ENCODE assay signal across 8 cellular contexts in genomic region chr19:32971715-32972540, GRCh38.
A peak's percentile ranks its signal among the peaks of the same experiment; 100 is the strongest.
DNase-seq lines count a peak whose midpoint lies in the region; ATAC-seq, FAIRE-seq and TF ChIP-seq lines count a peak whose summit lies in the region.

CEP89 (minus strand) TSS chr19:32971958; CDS start chr19:32971874, 84 bp downstream.
A gene with protein sequence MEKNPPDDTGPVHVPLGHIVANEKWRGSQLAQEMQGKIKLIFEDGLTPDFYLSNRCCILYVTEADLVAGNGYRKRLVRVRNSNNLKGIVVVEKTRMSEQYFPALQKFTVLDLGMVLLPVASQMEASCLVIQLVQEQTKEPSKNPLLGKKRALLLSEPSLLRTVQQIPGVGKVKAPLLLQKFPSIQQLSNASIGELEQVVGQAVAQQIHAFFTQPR (plus strand): TSS chr19:32972242. CDS start chr19:32973197, 955 bp downstream.

- no peak for TF ChIP-seq CTCF in RWPE1 (conservative IDR thresholded peaks at IDR 0.05; ENCODE audit: low read depth)
- TF ChIP-seq CTCF in nephron (IDR thresholded peaks at IDR 0.05; ENCODE audit: unreplicated experiment in 3 of 3) = no peak

- peak; percentile 100 for DNase-seq in ELF-1 (ENCODE audit: low read depth, low spot score)
- peak; percentile 99 for DNase-seq in H54 (ENCODE audit: insufficient read length, low spot score)
- peak; percentile 98 for DNase-seq in LoVo (ENCODE audit: low spot score)
- DNase-seq in RWPE1 (ENCODE audit: low spot score) = peak; percentile 100
- peak; percentile 95 for DNase-seq in activated T-helper 9 cell treated with anti-CD3 and anti-CD28 coated beads, Interleukin-2, amount 50 U/mL, for 16 hours (ENCODE audit: low read depth)
- DNase-seq in fibroblast of the conjunctiva (ENCODE audit: low read depth) = peak; percentile 99
- peak; percentile 94 for DNase-seq in stimulated activated naive CD8-positive, alpha-beta T cell treated with anti-CD3 and anti-CD28 coated beads, Interleukin-15, Interleukin-2, amounts not matched to agents 100 U/mL and 50 U/mL, for 24 hours

- H3K36me3 Mint-ChIP-seq in nephron (ENCODE audit: low read depth) = peaks cover 25% of the 10 kb centered on the region

- peaks cover 11% of the 10 kb centered on the region for H3K4me1 Mint-ChIP-seq in nephron

- peak within 1 kb of the TSS; percentile 99 to 100 (median 99) for H3K4me3 Mint-ChIP-seq in nephron

- ATAC-seq in stimulated activated naive CD8-positive, alpha-beta T cell treated with anti-CD3 and anti-CD28 coated beads, Interleukin-15, Interleukin-2, amounts not matched to agents 100 U/mL and 50 U/mL, for 24 hours = peak; percentile 99

- POLR2A ChIA-PET in RWPE1 (lab: Yijun Ruan, JAX; ENCODE audit: low non-redundant PET) = interaction anchor here (0.6 kb wide), 1 partner anchor 598 kb away, joined by 3 read pairs; no protein-coding TSS in a partner anchor

- H3K27ac ChIP-seq in RWPE1 = peak within 1 kb of the TSS; percentile 61

- no peaks in the 10 kb centered on the region for H3K27me3 Mint-ChIP-seq in nephron (ENCODE audit: low read depth)

- no peaks in the 10 kb centered on the region for H3K9me3 Mint-ChIP-seq in nephron

- H3K27ac Mint-ChIP-seq in nephron = peak within 1 kb of the TSS; percentile 59 to 93 (median 87)

- FAIRE-seq in H54 (lab: Jason Lieb, UNC) = peak; percentile 91

- TF ChIP-seq POLR2A in H54 (IDR thresholded peaks at IDR 0.05; ENCODE audit: low read depth, low read length) = peak; percentile 79

- CTCF ChIA-PET in RWPE1 (lab: Yijun Ruan, JAX) = interaction anchor here (0.6 kb wide), 1 partner anchor 19 kb away, joined by 6 read pairs; no protein-coding TSS in a partner anchor

Comparison
In these comparisons a context has a peak if more than half of its experiments do, and no peak if none do; other contexts are left out.
1. Peak in every context shown above with its lines: DNase-seq, ATAC-seq and H3K27ac ChIP-seq.